9 cellular contexts compared by ENCODE assay signal in the genomic region with DNA sequence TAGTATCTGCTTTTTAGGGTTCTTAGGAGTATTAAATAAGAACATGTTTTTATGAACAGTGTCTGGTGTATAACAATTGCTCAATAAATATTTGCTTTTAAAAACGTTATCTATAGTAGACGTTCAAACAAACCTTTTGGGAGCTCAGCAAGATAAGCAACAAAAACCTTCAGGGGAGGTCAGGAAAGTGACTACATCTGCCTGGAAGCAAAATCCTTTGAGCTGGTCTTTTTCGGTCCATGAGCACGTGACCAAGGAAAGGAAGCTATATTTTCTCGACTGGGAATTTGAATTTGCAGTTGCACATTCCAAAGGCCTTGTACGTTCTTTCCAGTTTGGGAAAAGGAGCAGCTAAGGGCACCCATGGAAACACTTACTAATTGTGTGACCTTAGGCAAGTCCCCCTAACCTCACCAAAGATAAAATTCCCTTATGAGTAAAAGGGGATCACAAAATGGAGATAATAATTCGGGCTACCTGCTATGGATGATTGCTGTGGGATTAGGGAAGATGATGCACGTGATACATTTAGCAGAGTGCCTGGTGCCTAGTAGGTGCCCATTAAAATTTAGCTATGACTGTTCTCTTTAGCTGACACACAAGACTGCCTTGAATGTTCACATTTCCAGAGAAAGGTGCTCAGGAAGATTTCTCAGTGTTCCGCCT. TPM values are rescaled to one million over a fixed set of nuclear protein-coding genes. Genes with fewer than 3 reads are reported as not detected.
DNase-seq lines count a peak whose midpoint lies in the region; ATAC-seq and TF ChIP-seq lines count a peak whose summit lies in the region.
"Had no signal": no experiment of that assay in that cellular context is flagged by ENCODE, and none has a peak within 500 bp of the region (broad histone marks: within the 10 kb centered on the region; RNA-seq: fewer than 3 reads in every experiment).

No MANE protein-coding gene starts in this region.

- H3K4me1 ChIP-seq in CD8-positive, alpha-beta T cell (ENCODE audit: insufficient read depth, low read length) = peaks cover 33% of the 10 kb centered on the region
- H3K4me1 ChIP-seq in mesenchymal stem cell (ENCODE audit: control insufficient read depth, insufficient read depth, low read depth, low read length) = peaks cover 22% of the 10 kb centered on the region

- peak overlapping the region; percentile 52 for H2BK5ac ChIP-seq in mesenchymal stem cell (ENCODE audit: low read depth, low read length, poor library complexity, severe bottlenecking)

- no peak for TF ChIP-seq CTCF in CD8-positive, alpha-beta T cell (IDR thresholded peaks at IDR 0.05)

- H3K27me3 Mint-ChIP-seq in CD8-positive, alpha-beta T cell (ENCODE audit: low read depth) = no peaks in the 10 kb centered on the region
- no peaks in the 10 kb centered on the region for H3K27me3 Mint-ChIP-seq in activated naive CD8-positive, alpha-beta T cell treated with anti-CD3 and anti-CD28 coated beads, Interleukin-2, amount 10 ng/mL, durations not matched to agents 7 days and 5 days

- peak overlapping the region; percentile 70 for H3K4me3 ChIP-seq in CD8-positive, alpha-beta T cell (ENCODE audit: low read depth, low read length)
- peak overlapping the region in 1 of 2 experiments; percentile 67 for H3K4me3 ChIP-seq in mesenchymal stem cell (ENCODE audit: insufficient read depth in 1 of 2, low read depth in 1 of 2, low read length in 2 of 2)

- DNase-seq in CD8-positive, alpha-beta T cell = no peak
- DNase-seq in activated naive CD8-positive, alpha-beta T cell treated with anti-CD3 and anti-CD28 coated beads, Interleukin-2, amount 10 ng/mL, durations not matched to agents 7 days and 5 days = no peak
- peak; percentile 3 for DNase-seq in mesenchymal stem cell
- DNase-seq in NCI-H2107 (lab: John Stamatoyannopoulos, UW) = no peak
- no peak for DNase-seq in DMS153 treated with DMSO at 0.1 percent for 48 hours (lab: John Stamatoyannopoulos, UW; ENCODE audit: unreplicated experiment)
- no peak for DNase-seq in mesenteric fat pad (ENCODE audit: low spot score)

- CTCF ChIA-PET in CD8-positive, alpha-beta T cell (lab: Charles Lee) = interaction anchor here (1.5 to 3.4 kb wide), 2 partner anchors 18 to 28 kb away, joined by 4 to 37 read pairs; no protein-coding TSS in a partner anchor

- H3K27me3 ChIP-seq in CD8-positive, alpha-beta T cell (ENCODE audit: insufficient read depth, low read length) = no peaks in the 10 kb centered on the region
- H3K27me3 ChIP-seq in mesenchymal stem cell (ENCODE audit: control insufficient read depth in 1 of 2, insufficient read depth in 1 of 2, low read length in 2 of 2) = no peaks in the 10 kb centered on the region
- H3K27me3 ChIP-seq: right atrium auricular region had no signal

- H3K4me1 Mint-ChIP-seq in CD8-positive, alpha-beta T cell (ENCODE audit: low read depth) = peaks cover 57% of the 10 kb centered on the region
- peaks cover 56% of the 10 kb centered on the region for H3K4me1 Mint-ChIP-seq in activated naive CD8-positive, alpha-beta T cell treated with anti-CD3 and anti-CD28 coated beads, Interleukin-2, amount 10 ng/mL, durations not matched to agents 7 days and 5 days

- H4K91ac ChIP-seq in mesenchymal stem cell (ENCODE audit: low read length) = no peak overlapping the region

- POLR2A ChIA-PET in CD8-positive, alpha-beta T cell (lab: Charles Lee) = interaction anchor here (0.6 to 1.9 kb wide), 6 partner anchors 8 to 46 kb away, joined by 3 to 4 read pairs (median 3); partner anchors contain the start of gene PTTG1
- POLR2A ChIA-PET in activated naive CD8-positive, alpha-beta T cell treated with anti-CD3 and anti-CD28 coated beads, Interleukin-2, amount 10 ng/mL, durations not matched to agents 7 days and 5 days (lab: Charles Lee) = interaction anchor here (0.7 to 2.0 kb wide), 5 partner anchors 25 to 48 kb away, joined by 3 to 15 read pairs (median 6); partner anchors contain the start of genes PTTG1 and SLU7

- H3K18ac ChIP-seq in mesenchymal stem cell (ENCODE audit: low read depth in 1 of 2, low read length in 2 of 2) = no peak overlapping the region

- no peak overlapping the region for H2BK15ac ChIP-seq in mesenchymal stem cell (ENCODE audit: low read depth, poor library complexity, severe bottlenecking)

- H2AK5ac ChIP-seq in mesenchymal stem cell (ENCODE audit: low read length, severe bottlenecking) = peak overlapping the region; percentile 26

- H3K14ac ChIP-seq in mesenchymal stem cell (ENCODE audit: low read length in 2 of 2) = no peak overlapping the region

- H2BK12ac ChIP-seq in mesenchymal stem cell (ENCODE audit: low read length in 2 of 2) = no peak overlapping the region

- peak overlapping the region; percentile 3 for H3K4me2 ChIP-seq in mesenchymal stem cell (ENCODE audit: low read length, poor library complexity, severe bottlenecking)

- H2AFZ ChIP-seq in mesenchymal stem cell (ENCODE audit: low read depth, low read length) = no peak overlapping the region

- H4K8ac ChIP-seq in mesenchymal stem cell (ENCODE audit: low read length) = no peak overlapping the region

- no peak overlapping the region for H3K4ac ChIP-seq in mesenchymal stem cell (ENCODE audit: low read depth in 1 of 2, low read length in 2 of 2)

- H3K9me3 ChIP-seq in CD8-positive, alpha-beta T cell (ENCODE audit: low read length) = no peaks in the 10 kb centered on the region
- no peaks in the 10 kb centered on the region for H3K9me3 ChIP-seq in mesenchymal stem cell (ENCODE audit: control insufficient read depth, low read length)
- H3K9me3 ChIP-seq: right atrium auricular region had no signal

- H3K36me3 ChIP-seq in CD8-positive, alpha-beta T cell (ENCODE audit: insufficient read depth, low read length) = no peaks in the 10 kb centered on the region
- H3K36me3 ChIP-seq in mesenchymal stem cell (ENCODE audit: control insufficient read depth in 1 of 2, insufficient read depth in 2 of 2, low read depth in 1 of 2, low read length in 2 of 2) = no peaks in the 10 kb centered on the region
- H3K36me3 ChIP-seq: right atrium auricular region had no signal

- H3K27ac Mint-ChIP-seq in CD8-positive, alpha-beta T cell = peak overlapping the region; percentile 90
- peak overlapping the region; percentile 94 for H3K27ac Mint-ChIP-seq in activated naive CD8-positive, alpha-beta T cell treated with anti-CD3 and anti-CD28 coated beads, Interleukin-2, amount 10 ng/mL, durations not matched to agents 7 days and 5 days

- no peaks in the 10 kb centered on the region for H3K36me3 Mint-ChIP-seq in CD8-positive, alpha-beta T cell
- H3K36me3 Mint-ChIP-seq in activated naive CD8-positive, alpha-beta T cell treated with anti-CD3 and anti-CD28 coated beads, Interleukin-2, amount 10 ng/mL, durations not matched to agents 7 days and 5 days = peaks cover 4% of the 10 kb centered on the region

- H2BK120ac ChIP-seq in mesenchymal stem cell (ENCODE audit: low read depth, low read length) = no peak overlapping the region

- H3K79me1 ChIP-seq in mesenchymal stem cell (replicated peaks; ENCODE audit: low read length, poor library complexity, severe bottlenecking) = peaks cover 2% of the 10 kb centered on the region

- no peak for TF ChIP-seq POLR2A in GM18505 (IDR thresholded peaks at IDR 0.05; ENCODE audit: borderline replicate concordance, extremely low read depth, insufficient read depth, insufficient read length)

- 82% methylated on average over 9 of the region's 9 CpGs for WGBS in mesenchymal stem cell

- H3K4me3 Mint-ChIP-seq in CD8-positive, alpha-beta T cell = peak overlapping the region; percentile 86
- H3K4me3 Mint-ChIP-seq in activated naive CD8-positive, alpha-beta T cell treated with anti-CD3 and anti-CD28 coated beads, Interleukin-2, amount 10 ng/mL, durations not matched to agents 7 days and 5 days = peak overlapping the region; percentile 93

- peak overlapping the region; percentile 50 for H3K9ac ChIP-seq in mesenchymal stem cell (ENCODE audit: low read length)

- peak overlapping the region; percentile 24 for H3K27ac ChIP-seq in CD8-positive, alpha-beta T cell (ENCODE audit: low read depth, low read length)
- H3K27ac ChIP-seq in mesenchymal stem cell (ENCODE audit: low read length, poor library complexity, severe bottlenecking) = peak overlapping the region; percentile 99

- intact Hi-C loops in CD8-positive, alpha-beta T cell (cut with DNase I, micrococcal nuclease) = loop anchor here in 1 of 2 experiments (1.0 to 5.0 kb wide), 2 partner anchors 28 to 40 kb away; no protein-coding TSS in a partner anchor

- no peak for ATAC-seq in CD8-positive, alpha-beta T cell
- peak; percentile 4 for ATAC-seq in HG02981 (IDR thresholded peaks at IDR 0.05; ENCODE audit: unreplicated experiment)
- no peak for ATAC-seq in activated naive CD8-positive, alpha-beta T cell treated with anti-CD3 and anti-CD28 coated beads, Interleukin-2, amount 10 ng/mL, durations not matched to agents 7 days and 5 days (ENCODE audit: low read depth)
- ATAC-seq in GM18505 (IDR thresholded peaks at IDR 0.05; ENCODE audit: unreplicated experiment) = no peak

- no peaks in the 10 kb centered on the region for H3K9me3 Mint-ChIP-seq in CD8-positive, alpha-beta T cell
- H3K9me3 Mint-ChIP-seq in activated naive CD8-positive, alpha-beta T cell treated with anti-CD3 and anti-CD28 coated beads, Interleukin-2, amount 10 ng/mL, durations not matched to agents 7 days and 5 days = no peaks in the 10 kb centered on the region

- no peak overlapping the region for H3K23ac ChIP-seq in mesenchymal stem cell (ENCODE audit: low read length in 2 of 2)

RNA-seq across cellular contexts. Expression of gene PTTG1, which starts 45.4 kb away (rescaled TPM):
- total RNA-seq in CD8-positive, alpha-beta T cell = 1 to 10 TPM; 8.6 to 8.8 TPM
- 100 to 1,000 TPM; 118 TPM for total RNA-seq in activated naive CD8-positive, alpha-beta T cell treated with anti-CD3 and anti-CD28 coated beads, Interleukin-2, amount 10 ng/mL, durations not matched to agents 7 days and 5 days
- 41.6 TPM for polyA plus RNA-seq in mesenchymal stem cell (2013, experiment 1 of 2)
- polyA plus RNA-seq in mesenchymal stem cell (2013, experiment 2 of 2) = 39.5 TPM
- 1.3 TPM for total RNA-seq in mesenteric fat pad

RNA-seq across cellular contexts. Expression of gene SLU7, which starts 48.1 kb away (rescaled TPM):
- total RNA-seq in CD8-positive, alpha-beta T cell = 100 to 1,000 TPM; 127 to 136 TPM
- total RNA-seq in activated naive CD8-positive, alpha-beta T cell treated with anti-CD3 and anti-CD28 coated beads, Interleukin-2, amount 10 ng/mL, durations not matched to agents 7 days and 5 days = 10 to 100 TPM; 62.3 to 66.6 TPM
- 37.6 TPM for polyA plus RNA-seq in mesenchymal stem cell (2013, experiment 1 of 2)
- polyA plus RNA-seq in mesenchymal stem cell (2013, experiment 2 of 2) = 34.1 TPM
- 44.2 TPM for total RNA-seq in mesenteric fat pad

Comparison
In these comparisons a context has a peak if more than half of its experiments do, and no peak if none do; other contexts are left out.
1. RNA of gene PTTG1, which starts 45.4 kb away (total RNA-seq): 118 TPM in activated naive CD8-positive, alpha-beta T cell treated with anti-CD3 and anti-CD28 coated beads, Interleukin-2, amount 10 ng/mL, durations not matched to agents 7 days and 5 days; 8.6 to 8.8 TPM in CD8-positive, alpha-beta T cell and 1.3 TPM in mesenteric fat pad (single experiment); every median in the first group is over 10 times any median in the second.